Comparison of ENCODE assay signal across 31 cellular contexts in the genomic region with DNA sequence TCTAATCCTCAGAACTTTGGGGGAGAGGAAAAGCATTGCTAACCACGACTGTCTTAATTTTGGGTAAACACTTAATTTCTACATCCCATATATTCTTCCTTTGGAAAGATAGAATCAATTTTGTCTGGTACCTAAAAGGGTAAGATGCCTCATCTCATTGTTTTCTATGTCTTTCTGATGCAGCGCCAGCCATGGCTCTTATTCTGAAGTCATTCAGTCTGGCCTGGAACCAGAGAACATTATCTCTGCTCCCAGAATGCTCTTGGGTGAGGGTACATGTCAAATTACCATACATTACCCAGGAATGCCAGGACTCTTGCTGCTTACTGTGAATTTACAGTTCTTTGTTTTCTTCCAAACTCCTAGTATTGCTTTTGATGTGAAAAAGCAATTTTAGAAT.
"Had no signal": no experiment of that assay in that cellular context is flagged by ENCODE, and none has a peak within 500 bp of the region (broad histone marks: within the 10 kb centered on the region; RNA-seq: fewer than 3 reads in every experiment).

No MANE protein-coding gene starts in this region.

- H3K36me3 ChIP-seq: MG63, SJSA1 had no signal

- DNase-seq: Kasumi-1, MG63, NCI-H1048, NCI-H1092 treated with DMSO at 0.1 percent for 48 hours, NCI-H1105 treated with DMSO at 0.1 percent for 48 hours, NCI-H1417, NCI-H1436, NCI-H146, NCI-H1694, NCI-H187, NCI-H1930, NCI-H2029 treated with DMSO at 0.1 percent for 48 hours, NCI-H2081 treated with DMSO at 0.1 percent for 48 hours, NCI-H2107, NCI-H2171, NCI-H226, NCI-H446 treated with DMSO at 0.1 percent for 48 hours, NCI-H510A, NCI-H524, NCI-H526, NCI-H69, NCI-H748 treated with DMSO at 0.1 percent for 48 hours, NCI-H82, PC-9, SHP77 treated with DMSO at 0.1 percent for 48 hours, SK-N-SH, SW 1271 had no signal

- H2AFZ ChIP-seq: PC-9 had no signal

- H3K27me3 ChIP-seq: MG63, SJSA1 had no signal

- H3K9ac ChIP-seq: SK-N-SH had no signal

- H3K4me3 ChIP-seq: MG63, PC-9, SJSA1 had no signal

- H3K27ac ChIP-seq: PC-9, RWPE1, SJSA1 had no signal

- H3K4me2 ChIP-seq: PC-9, SK-N-SH had no signal

- ATAC-seq: Panc1, Right ventricle myocardium inferior had no signal

- H3K9me3 ChIP-seq: MG63, SJSA1, SK-N-SH had no signal
